8 cellular contexts compared by ENCODE assay signal in genomic region chr12:50283924-50284236, GRCh38. TPM values are rescaled to one million over a fixed set of nuclear protein-coding genes. Genes with fewer than 3 reads are reported as not detected.
DNase-seq lines count a peak whose midpoint lies in the region; ATAC-seq and TF ChIP-seq lines count a peak whose summit lies in the region.

No MANE protein-coding gene starts in this region.

- 17 to 20% methylated on average over 6 of the region's 6 CpGs for WGBS in esophagus squamous epithelium, 2 donors

- H3K4me3 Mint-ChIP-seq in nephron progenitor cell = peak overlapping the region; percentile 87

- ATAC-seq in GM18868 (IDR thresholded peaks at IDR 0.05; ENCODE audit: unreplicated experiment) (peak; percentile 15), GM21529 (IDR thresholded peaks at IDR 0.05; ENCODE audit: unreplicated experiment) (no peak)

- peaks cover 4% of the 10 kb centered on the region for H3K36me3 Mint-ChIP-seq in nephron progenitor cell (ENCODE audit: low read depth)

- H3K27me3 ChIP-seq in SJCRH30 = no peaks in the 10 kb centered on the region
- no peaks in the 10 kb centered on the region for H3K27me3 ChIP-seq in esophagus squamous epithelium

- H3K27me3 Mint-ChIP-seq in nephron progenitor cell (ENCODE audit: low read depth, poor library complexity) = peaks cover 31% of the 10 kb centered on the region

- no peak for TF ChIP-seq POLR2A in esophagus squamous epithelium (IDR thresholded peaks at IDR 0.05)

- no peaks in the 10 kb centered on the region for H3K9me3 Mint-ChIP-seq in nephron progenitor cell

- POLR2A ChIA-PET in AG04449 (lab: Yijun Ruan, JAX) = interaction anchor here (0.8 to 2.3 kb wide), 8 partner anchors 11 to 82 kb away, joined by 3 to 12 read pairs (median 6); no protein-coding TSS in a partner anchor

- H3K27ac ChIP-seq in SJCRH30 (peak overlapping the region; percentile 79), esophagus squamous epithelium (peak overlapping the region; percentile 72 to 89 (median 84))

- H3K27ac Mint-ChIP-seq in nephron progenitor cell = no peak overlapping the region

- H3K4me1 ChIP-seq in SJCRH30 (no peaks in the 10 kb centered on the region), esophagus squamous epithelium (peaks cover 0 to 53% (median 20%) of the 10 kb centered on the region in 3 donors)

- H3K4me1 Mint-ChIP-seq in nephron progenitor cell = peaks cover 14% of the 10 kb centered on the region

- TF ChIP-seq CTCF in AG04449 (IDR thresholded peaks at IDR 0.05; ENCODE audit: insufficient read depth, low read length, missing control alignments) (no peak), esophagus squamous epithelium (IDR thresholded peaks at IDR 0.05) (no peak), nephron progenitor cell (IDR thresholded peaks at IDR 0.05) (no peak)

- intact Hi-C loops in esophagus squamous epithelium (cut with DNase I) = no loop called here

- H3K4me3 ChIP-seq in AG04449 (ENCODE audit: low read depth, low read length) (peak overlapping the region; percentile 93), SJCRH30 (peak overlapping the region; percentile 68), esophagus squamous epithelium (peak overlapping the region; percentile 49 to 84 (median 74))

- no peak for DNase-seq in AG04449 (ENCODE audit: low read depth, low spot score)
- DNase-seq in SJCRH30 = peak; percentile 48 to 71
- DNase-seq in esophagus squamous epithelium (lab: John Stamatoyannopoulos, UW) = no peak
- no peak for DNase-seq in nephron progenitor cell
- no peak for DNase-seq in NCI-H1092 treated with DMSO at 0.1 percent for 48 hours (lab: John Stamatoyannopoulos, UW)
- DNase-seq in ecto neural progenitor cell (ENCODE audit: low spot score) = no peak

- H3K36me3 ChIP-seq in SJCRH30 = no peaks in the 10 kb centered on the region
- H3K36me3 ChIP-seq in esophagus squamous epithelium = no peaks in the 10 kb centered on the region

- H3K9me3 ChIP-seq in SJCRH30 (replicated peaks) = no peaks in the 10 kb centered on the region
- no peaks in the 10 kb centered on the region for H3K9me3 ChIP-seq in esophagus squamous epithelium

- CTCF ChIA-PET in AG04449 (lab: Yijun Ruan, JAX) = interaction anchor here (0.6 to 3.1 kb wide), 12 partner anchors 9 to 107 kb away, joined by 3 to 9 read pairs (median 4); no protein-coding TSS in a partner anchor

RNA-seq across cellular contexts. Expression of gene LIMA1, which starts 0.6 kb away (rescaled TPM):
- total RNA-seq in SJCRH30 (2014; rRNA removed; shearing (Covaris generic)) = 31.1 and 36.1 TPM in 2 replicates
- total RNA-seq in esophagus squamous epithelium = 10 to 100 TPM; 48.0 to 70.0 (median 62.7) TPM

Comparison
In these comparisons a context has a peak if more than half of its experiments do, and no peak if none do; other contexts are left out.
1. DNase-seq: peak in SJCRH30 (2 of 2); none in AG04449 (single experiment), esophagus squamous epithelium (single experiment), nephron progenitor cell (single experiment), NCI-H1092 treated with DMSO at 0.1 percent for 48 hours (single experiment) and ecto neural progenitor cell (single experiment).
2. Peak in every context shown above with its lines, with median percentiles within 50 percentile points of each other: H3K4me3 ChIP-seq.